8 cellular contexts compared by ENCODE assay signal in the genomic region with DNA sequence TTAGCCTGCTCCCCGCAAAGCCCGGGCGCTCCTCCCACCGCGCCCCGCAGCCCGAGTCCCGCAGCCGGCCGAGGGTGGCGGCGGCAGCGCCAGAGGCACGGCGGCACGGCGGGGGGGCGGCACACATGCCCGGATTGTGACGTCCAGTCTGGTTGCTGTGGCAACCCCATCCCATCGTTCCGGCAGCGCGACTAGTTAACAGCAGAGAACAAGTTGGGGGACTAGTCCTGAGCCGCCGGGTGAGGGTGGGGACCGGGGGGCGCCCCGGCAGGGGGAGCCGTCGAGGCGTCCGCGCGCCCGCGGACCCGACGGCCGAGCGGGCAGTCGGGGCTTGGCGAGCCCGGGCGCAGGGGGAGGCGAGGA. TPM values are rescaled to one million over a fixed set of nuclear protein-coding genes. Genes with fewer than 3 reads are reported as not detected.
A peak's percentile ranks its signal among the peaks of the same experiment; 100 is the strongest.
DNase-seq lines count a peak whose midpoint lies in the region; ATAC-seq and TF ChIP-seq lines count a peak whose summit lies in the region.

A gene (minus strand): TSS at position 107 of the 363 bp plus-strand sequence. CDS start 298 bp downstream, outside the sequence.

- H3K79me2 ChIP-seq in Karpas-422 (ENCODE audit: low read length), result no peaks in the 10 kb centered on the region

- H3K4me1 ChIP-seq in gastroesophageal sphincter (peaks cover 0 to 45% (median 18%) of the 10 kb centered on the region in 3 donors), esophagus squamous epithelium (peaks cover 14 to 37% (median 31%) of the 10 kb centered on the region in 3 donors), Karpas-422 (ENCODE audit: low read length) (no peaks in the 10 kb centered on the region)

- no peak for TF ChIP-seq POLR2A in gastroesophageal sphincter (IDR thresholded peaks at IDR 0.05)
- no peak for TF ChIP-seq POLR2A in esophagus squamous epithelium (IDR thresholded peaks at IDR 0.05)

- H3K9me2 ChIP-seq in Karpas-422 (replicated peaks; ENCODE audit: insufficient read depth, low read length), result no peaks in the 10 kb centered on the region

- DNase-seq in NCI-H82 (lab: John Stamatoyannopoulos, UW) (peak; percentile 54), NCI-H82 treated with DMSO at 0.1 percent for 48 hours (lab: John Stamatoyannopoulos, UW; ENCODE audit: unreplicated experiment) (no peak), NCI-H2196 treated with DMSO at 0.1 percent for 48 hours (lab: John Stamatoyannopoulos, UW; ENCODE audit: unreplicated experiment) (peak; percentile 58), AML-193 (lab: John Stamatoyannopoulos, UW) (no peak), esophagus squamous epithelium (lab: John Stamatoyannopoulos, UW) (no peak), Karpas-422 (no peak)
- DNase-seq in stimulated activated naive CD8-positive, alpha-beta T cell treated with anti-CD3 and anti-CD28 coated beads, Interleukin-15, Interleukin-2, amounts not matched to agents 100 U/mL and 50 U/mL, for 24 hours, result peak; percentile 19

- ATAC-seq in gastroesophageal sphincter, result peak; percentile 52
- no peak for ATAC-seq in stimulated activated naive CD8-positive, alpha-beta T cell treated with anti-CD3 and anti-CD28 coated beads, Interleukin-15, Interleukin-2, amounts not matched to agents 100 U/mL and 50 U/mL, for 24 hours

- H3K27me3 ChIP-seq in gastroesophageal sphincter, result peaks cover 51% of the 10 kb centered on the region
- peaks cover 3 to 71% (median 14%) of the 10 kb centered on the region in 4 donors for H3K27me3 ChIP-seq in esophagus squamous epithelium
- no peaks in the 10 kb centered on the region for H3K27me3 ChIP-seq in Karpas-422 (ENCODE audit: low read length)

- WGBS in gastroesophageal sphincter (ENCODE audit: low coverage in 1 of 2), 2 donors, result no CpG with 5 or more reads among the region's 46 CpGs
- WGBS in esophagus squamous epithelium, 2 donors, result no CpG with 5 or more reads among the region's 46 CpGs

- peak within 1 kb of the TSS in 3 of 4 donors; percentile 71 to 76 (median 75) for H3K27ac ChIP-seq in gastroesophageal sphincter
- H3K27ac ChIP-seq in esophagus squamous epithelium, result peak within 1 kb of the TSS in 1 of 4 donors; percentile 9
- H3K27ac ChIP-seq in Karpas-422 (ENCODE audit: low read length), result no peak within 1 kb of the TSS

- H3K9me3 ChIP-seq in gastroesophageal sphincter, result no peaks in the 10 kb centered on the region
- no peaks in the 10 kb centered on the region for H3K9me3 ChIP-seq in esophagus squamous epithelium
- H3K9me3 ChIP-seq in Karpas-422 (ENCODE audit: low read length), result no peaks in the 10 kb centered on the region

- TF ChIP-seq CTCF in gastroesophageal sphincter (IDR thresholded peaks at IDR 0.05) (peak in 1 of 4 experiments; percentile 17), esophagus squamous epithelium (IDR thresholded peaks at IDR 0.05) (no peak)

- no peak within 1 kb of the TSS for H3K4me2 ChIP-seq in Karpas-422 (ENCODE audit: low read depth, low read length, poor library complexity, severe bottlenecking)

- no peak for TF ChIP-seq EP300 in gastroesophageal sphincter (IDR thresholded peaks at IDR 0.05)

- peak within 1 kb of the TSS; percentile 35 to 56 for H3K4me3 ChIP-seq in gastroesophageal sphincter
- peak within 1 kb of the TSS in 2 of 4 donors; percentile 42 to 61 for H3K4me3 ChIP-seq in esophagus squamous epithelium
- H3K4me3 ChIP-seq in Karpas-422 (ENCODE audit: low read length), result no peak within 1 kb of the TSS

- no peak within 1 kb of the TSS for H3K9ac ChIP-seq in Karpas-422 (ENCODE audit: low read length)

- intact Hi-C loops in esophagus squamous epithelium (cut with DNase I), result no loop called here

- H3K36me3 ChIP-seq in gastroesophageal sphincter, result peaks cover 0 to 10% of the 10 kb centered on the region in 2 donors
- H3K36me3 ChIP-seq in esophagus squamous epithelium, result peaks cover 0 to 6% (median 0%) of the 10 kb centered on the region in 3 donors
- peaks cover under 1% of the 10 kb centered on the region; the same call in 1 of the 2 replicates for H3K36me3 ChIP-seq in Karpas-422 (ENCODE audit: insufficient read depth, low read length)

- peaks cover 27% of the 10 kb centered on the region for H4K20me1 ChIP-seq in Karpas-422 (ENCODE audit: insufficient read depth, low read depth, low read length)

- no peak within 1 kb of the TSS for H2AFZ ChIP-seq in Karpas-422 (ENCODE audit: low read length)

RNA-seq across cellular contexts. Expression of the gene that starts here (rescaled TPM):
- total RNA-seq in gastroesophageal sphincter, result 10 to 100 TPM in 2 of 4 donors, 1 to 10 TPM in 2; 4.4 to 34.9 (median 9.2) TPM
- total RNA-seq in esophagus squamous epithelium, result under 1 TPM in 2 of 4 donors, not detected in 2; 0.38 to 0.62 TPM
- not detected in 2 replicates for total RNA-seq in Karpas-422 (2014; rRNA removed; shearing (Covaris generic); ENCODE audit: low replicate concordance)

Comparison
In these comparisons a context has a peak if more than half of its experiments do, and no peak if none do; other contexts are left out.
1. DNase-seq: peak in NCI-H82 (single experiment), NCI-H2196 treated with DMSO at 0.1 percent for 48 hours (single experiment) and stimulated activated naive CD8-positive, alpha-beta T cell treated with anti-CD3 and anti-CD28 coated beads, Interleukin-15, Interleukin-2, amounts not matched to agents 100 U/mL and 50 U/mL, for 24 hours (single experiment); none in NCI-H82 treated with DMSO at 0.1 percent for 48 hours (single experiment), AML-193 (0 of 2), esophagus squamous epithelium (single experiment) and Karpas-422 (single experiment).